In the genomic region with DNA sequence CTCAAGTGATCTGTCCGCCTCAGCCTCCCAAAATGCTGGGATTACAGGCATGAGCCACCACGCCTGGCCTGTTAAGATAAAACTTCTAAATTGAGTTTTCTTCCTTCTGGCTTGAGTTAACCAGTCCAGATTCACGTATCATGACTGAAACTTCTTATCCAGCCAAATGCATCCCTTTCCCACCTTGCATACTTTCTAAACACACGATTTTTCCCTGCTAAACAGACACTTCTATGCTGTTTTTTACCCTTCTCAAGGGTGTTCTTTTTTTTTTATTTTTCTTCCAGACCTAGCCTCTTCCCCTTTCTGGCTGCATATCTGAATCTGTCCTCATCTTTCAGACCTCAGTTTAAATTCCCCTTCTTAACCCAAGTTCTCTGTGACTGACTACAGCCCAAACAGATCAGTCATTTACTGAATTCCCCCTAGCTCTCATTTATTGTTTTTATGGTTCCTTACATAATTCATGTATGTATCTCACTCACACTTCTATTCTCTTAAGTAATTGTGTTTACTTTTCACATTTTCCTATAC, we compare ENCODE assay signal across 10 cellular contexts. TPM values are rescaled to one million over a fixed set of nuclear protein-coding genes. Genes with fewer than 3 reads are reported as not detected.
DNase-seq lines count a peak whose midpoint lies in the region; ATAC-seq and TF ChIP-seq lines count a peak whose summit lies in the region.
"Had no signal": no experiment of that assay in that cellular context is flagged by ENCODE, and none has a peak within 500 bp of the region (broad histone marks: within the 10 kb centered on the region; RNA-seq: fewer than 3 reads in every experiment).

No MANE protein-coding gene starts in this region.

- ATAC-seq in HG03457 (IDR thresholded peaks at IDR 0.05; ENCODE audit: unreplicated experiment): no peak

- DNase-seq in Kasumi-1 (lab: John Stamatoyannopoulos, UW) (peak; percentile 64 to 70), suprapubic skin (ENCODE audit: low spot score in 2 of 2) (no peak), mucosa of gallbladder (ENCODE audit: low spot score) (no peak)
- DNase-seq in activated T-helper 2 cell treated with anti-CD3 and anti-CD28 coated beads, Interferon-gamma antibody, Interleukin-2, Interleukin-4, amounts not matched to agents 10 μg/mL and 5 μg/mL and 100 μg/mL, durations not matched to agents 14 hours and 24 hours and 36 hours (ENCODE audit: low spot score): no peak
- DNase-seq: NCI-H1694 treated with DMSO at 0.1 percent for 48 hours, ovary had no signal

- H3K27ac ChIP-seq in neutrophil (peak overlapping the region; percentile 98), suprapubic skin (no peak overlapping the region)
- H3K27ac ChIP-seq: ovary had no signal

- 82% methylated on average over 4 of the region's 4 CpGs for WGBS in suprapubic skin

- H3K27me3 Mint-ChIP-seq in activated T-helper 2 cell treated with anti-CD3 and anti-CD28 coated beads, Interferon-gamma antibody, Interleukin-2, Interleukin-4, amounts not matched to agents 10 μg/mL and 5 μg/mL and 100 μg/mL, durations not matched to agents 14 hours and 24 hours and 36 hours (ENCODE audit: low read depth): no peaks in the 10 kb centered on the region

- TF ChIP-seq CTCF in GM12875 (IDR thresholded peaks at IDR 0.05; ENCODE audit: borderline replicate concordance, insufficient read depth, low read depth, low read length) (no peak), neutrophil (IDR thresholded peaks at IDR 0.05) (no peak), suprapubic skin (IDR thresholded peaks at IDR 0.05) (no peak)

- H3K9me3 ChIP-seq in neutrophil: no peaks in the 10 kb centered on the region
- no peaks in the 10 kb centered on the region for H3K9me3 ChIP-seq in suprapubic skin
- H3K9me3 ChIP-seq: ovary had no signal

- peaks cover 8% of the 10 kb centered on the region for H3K9me3 Mint-ChIP-seq in activated T-helper 2 cell treated with anti-CD3 and anti-CD28 coated beads, Interferon-gamma antibody, Interleukin-2, Interleukin-4, amounts not matched to agents 10 μg/mL and 5 μg/mL and 100 μg/mL, durations not matched to agents 14 hours and 24 hours and 36 hours

- peak overlapping the region; percentile 86 for H3K4me3 Mint-ChIP-seq in activated T-helper 2 cell treated with anti-CD3 and anti-CD28 coated beads, Interferon-gamma antibody, Interleukin-2, Interleukin-4, amounts not matched to agents 10 μg/mL and 5 μg/mL and 100 μg/mL, durations not matched to agents 14 hours and 24 hours and 36 hours (ENCODE audit: low read depth)

- H3K36me3 ChIP-seq in neutrophil: peaks cover 47% of the 10 kb centered on the region
- peaks cover 3% of the 10 kb centered on the region for H3K36me3 ChIP-seq in suprapubic skin
- H3K36me3 ChIP-seq: ovary had no signal

- no peak for TF ChIP-seq POLR2A in suprapubic skin (IDR thresholded peaks at IDR 0.05)

- H3K4me3 ChIP-seq in GM12875 (ENCODE audit: low read depth, low read length): peak overlapping the region; percentile 6
- H3K4me3 ChIP-seq in neutrophil (ENCODE audit: low read depth in 1 of 2, low read length in 1 of 2): peak overlapping the region; percentile 78 to 88
- H3K4me3 ChIP-seq in suprapubic skin: no peak overlapping the region
- H3K4me3 ChIP-seq: ovary had no signal

- intact Hi-C loops in activated T-helper 2 cell treated with anti-CD3 and anti-CD28 coated beads, Interferon-gamma antibody, Interleukin-2, Interleukin-4, amounts not matched to agents 10 μg/mL and 5 μg/mL and 100 μg/mL, durations not matched to agents 14 hours and 24 hours and 36 hours (cut with micrococcal nuclease): loop anchor here (1.0 to 5.0 kb wide), 2 partner anchors 13 to 64 kb away; partner anchors contain the start of gene EVI2A

- peaks cover 52% of the 10 kb centered on the region for H3K36me3 Mint-ChIP-seq in activated T-helper 2 cell treated with anti-CD3 and anti-CD28 coated beads, Interferon-gamma antibody, Interleukin-2, Interleukin-4, amounts not matched to agents 10 μg/mL and 5 μg/mL and 100 μg/mL, durations not matched to agents 14 hours and 24 hours and 36 hours (ENCODE audit: low read depth)

- H3K4me1 ChIP-seq in neutrophil (ENCODE audit: control insufficient read depth in 1 of 2, insufficient read depth in 1 of 2, low read depth in 1 of 2, low read length in 1 of 2) (peaks cover 43 to 71% of the 10 kb centered on the region in 2 experiments), suprapubic skin (no peaks in the 10 kb centered on the region)

- no peak for TF ChIP-seq EP300 in suprapubic skin (IDR thresholded peaks at IDR 0.05)

- peaks cover 48% of the 10 kb centered on the region for H3K4me1 Mint-ChIP-seq in activated T-helper 2 cell treated with anti-CD3 and anti-CD28 coated beads, Interferon-gamma antibody, Interleukin-2, Interleukin-4, amounts not matched to agents 10 μg/mL and 5 μg/mL and 100 μg/mL, durations not matched to agents 14 hours and 24 hours and 36 hours (ENCODE audit: low read depth)

- H3K27ac Mint-ChIP-seq in activated T-helper 2 cell treated with anti-CD3 and anti-CD28 coated beads, Interferon-gamma antibody, Interleukin-2, Interleukin-4, amounts not matched to agents 10 μg/mL and 5 μg/mL and 100 μg/mL, durations not matched to agents 14 hours and 24 hours and 36 hours: peak overlapping the region; percentile 86

- H3K27me3 ChIP-seq in neutrophil (no peaks in the 10 kb centered on the region), suprapubic skin (no peaks in the 10 kb centered on the region)
- H3K27me3 ChIP-seq: ovary had no signal

RNA-seq across cellular contexts. Expression of gene EVI2B, which starts 5.4 kb away (rescaled TPM):
- 13.0 and 13.9 TPM in 2 replicates for total RNA-seq in activated T-helper 2 cell treated with anti-CD3 and anti-CD28 coated beads, Interferon-gamma antibody, Interleukin-2, Interleukin-4, amounts not matched to agents 10 μg/mL and 5 μg/mL and 100 μg/mL, durations not matched to agents 14 hours and 24 hours and 36 hours
- 1 to 10 TPM; 2.2 to 5.6 (median 3.7) TPM for total RNA-seq in suprapubic skin
- 13.0 TPM for total RNA-seq in mucosa of gallbladder
- total RNA-seq: G401 had no signal

RNA-seq across cellular contexts. Expression of gene OMG, which starts 11.4 kb away (rescaled TPM):
- 0.11 and 0.16 TPM in 2 replicates for total RNA-seq in activated T-helper 2 cell treated with anti-CD3 and anti-CD28 coated beads, Interferon-gamma antibody, Interleukin-2, Interleukin-4, amounts not matched to agents 10 μg/mL and 5 μg/mL and 100 μg/mL, durations not matched to agents 14 hours and 24 hours and 36 hours
- total RNA-seq in suprapubic skin (not detected), mucosa of gallbladder (2.3 TPM)

RNA-seq across cellular contexts. Expression of gene EVI2A, which starts 13.0 kb away (rescaled TPM):
- 18.6 and 20.7 TPM in 2 replicates for total RNA-seq in activated T-helper 2 cell treated with anti-CD3 and anti-CD28 coated beads, Interferon-gamma antibody, Interleukin-2, Interleukin-4, amounts not matched to agents 10 μg/mL and 5 μg/mL and 100 μg/mL, durations not matched to agents 14 hours and 24 hours and 36 hours
- total RNA-seq in suprapubic skin (1 to 10 TPM; 1.2 to 3.3 (median 1.9) TPM), mucosa of gallbladder (10.9 TPM)
- total RNA-seq: G401 had no signal

Comparison
In these comparisons a context has a peak if more than half of its experiments do, and no peak if none do; other contexts are left out.
1. DNase-seq: peak in Kasumi-1 (2 of 2); none in activated T-helper 2 cell treated with anti-CD3 and anti-CD28 coated beads, Interferon-gamma antibody, Interleukin-2, Interleukin-4, amounts not matched to agents 10 μg/mL and 5 μg/mL and 100 μg/mL, durations not matched to agents 14 hours and 24 hours and 36 hours (single experiment), suprapubic skin (0 of 2) and mucosa of gallbladder (single experiment).